7 cellular contexts compared by ENCODE assay signal in genomic region chr9:98806394-98807069, GRCh38. TPM values are rescaled to one million over a fixed set of nuclear protein-coding genes. Genes with fewer than 3 reads are reported as not detected.
DNase-seq lines count a peak whose midpoint lies in the region; ATAC-seq, FAIRE-seq and TF ChIP-seq lines count a peak whose summit lies in the region.

No MANE protein-coding gene starts in this region.

- no peak overlapping the region for H3K56ac ChIP-seq in H1 (replicated peaks; ENCODE audit: insufficient read length, low read depth, low read length)

- no peak overlapping the region for H2BK5ac ChIP-seq in H1 (ENCODE audit: low read depth, low read length)

- H3K27me3 Mint-ChIP-seq in progenitor cell of endocrine pancreas = peaks cover 27% of the 10 kb centered on the region

- H3K14ac ChIP-seq in H1 (ENCODE audit: insufficient read length) = no peak overlapping the region

- 90 to 100% methylated on average over 2 to 9 of the region's 9 CpGs for WGBS in H1 (ENCODE audit: extremely low coverage in 1 of 2, insufficient coverage in 1 of 2, insufficient read length in 1 of 2, insufficient replicate concordance in 2 of 2, low coverage in 1 of 2, low lambda C conversion rate in 2 of 2, missing lambda C conversion rate in 1 of 2), 2 experiments
- 80 to 93% (median 90%) methylated on average over 9 of the region's 9 CpGs for WGBS in spleen, 5 donors

- H2AK5ac ChIP-seq in H1 (ENCODE audit: low read depth, low read length) = no peak overlapping the region

- no peak overlapping the region for H3K18ac ChIP-seq in H1 (ENCODE audit: extremely low read depth, low read length)

- no peak for ATAC-seq in GM18520 (IDR thresholded peaks at IDR 0.05; ENCODE audit: unreplicated experiment)
- ATAC-seq in activated CD4-positive, CD25-positive, alpha-beta regulatory T cell treated with anti-CD3 and anti-CD28 coated beads, Interleukin-2, amount 50 U/mL, for 24 hours = no peak

- intact Hi-C loops in spleen (cut with DNase I; ENCODE audit: low total_unique reads) = no loop called here

- no peak overlapping the region for H2BK120ac ChIP-seq in H1 (replicated peaks; ENCODE audit: low read depth, low read length)

- H4K20me1 ChIP-seq in DOHH2 (ENCODE audit: control insufficient read depth, insufficient read depth, low read depth, low read length) = no peaks in the 10 kb centered on the region
- H4K20me1 ChIP-seq in OCI-LY1 (ENCODE audit: insufficient read depth, low read length) = no peaks in the 10 kb centered on the region
- no peaks in the 10 kb centered on the region for H4K20me1 ChIP-seq in H1 (replicated peaks in 1 of 2; ENCODE audit: control insufficient read depth in 1 of 2, insufficient read depth in 2 of 2, low read length in 2 of 2)

- H3K79me2 ChIP-seq in DOHH2 (ENCODE audit: control insufficient read depth, low read length) = no peaks in the 10 kb centered on the region
- no peaks in the 10 kb centered on the region for H3K79me2 ChIP-seq in OCI-LY1 (ENCODE audit: insufficient read depth, low read length)
- H3K79me2 ChIP-seq in H1 (ENCODE audit: control insufficient read depth in 1 of 2, insufficient read depth in 2 of 2, low read length in 2 of 2) = no peaks in the 10 kb centered on the region

- H3K4me2 ChIP-seq in DOHH2 (ENCODE audit: low read length) (peak overlapping the region; percentile 69), OCI-LY1 (ENCODE audit: low read length) (peak overlapping the region; percentile 67; the same call in 1 of the 2 replicates), H1 (ENCODE audit: insufficient read depth in 1 of 2, low read depth in 2 of 2, low read length in 2 of 2) (peak overlapping the region; percentile 60 to 78; a peak in 2 of 4 replicates)

- no peak overlapping the region for H3K23ac ChIP-seq in H1 (ENCODE audit: insufficient read length)

- CTCF ChIA-PET in H1 (lab: Charles Lee; ENCODE audit: partially characterized antibody) = interaction anchor here (0.8 to 5.6 kb wide), 8 partner anchors 9 to 347 kb away, joined by 3 to 28 read pairs (median 5); partner anchors contain the start of gene ANKS6

- peaks cover 41% of the 10 kb centered on the region for H3K27me3 ChIP-seq in DOHH2 (ENCODE audit: control insufficient read depth, low read length)
- no peaks in the 10 kb centered on the region for H3K27me3 ChIP-seq in OCI-LY1 (ENCODE audit: insufficient read depth, low read length)
- H3K27me3 ChIP-seq in H1 (replicated peaks in 1 of 4; ENCODE audit: control insufficient read depth in 3 of 4, extremely low read depth in 1 of 4, insufficient read depth in 3 of 4, low read length in 3 of 4) = peaks cover 0 to 5% (median 2%) of the 10 kb centered on the region in 4 experiments; a peak in 2 of 7 replicates
- peaks cover 0 to 57% (median 13%) of the 10 kb centered on the region in 7 donors for H3K27me3 ChIP-seq in spleen (replicated peaks in 1 of 7)

- H3K36me3 ChIP-seq in DOHH2 (ENCODE audit: control insufficient read depth, low read length) (no peaks in the 10 kb centered on the region), OCI-LY1 (ENCODE audit: insufficient read depth, low read length) (no peaks in the 10 kb centered on the region), H1 (ENCODE audit: control insufficient read depth in 2 of 4, insufficient read depth in 4 of 4, low read length in 3 of 4) (no peaks in the 10 kb centered on the region), spleen (no peaks in the 10 kb centered on the region)

- TF ChIP-seq EP300 in H1 (IDR thresholded peaks at IDR 0.05; ENCODE audit: borderline replicate concordance in 1 of 2, low read depth in 2 of 2, low read length in 2 of 2) = no peak

- H3K79me1 ChIP-seq in H1 (ENCODE audit: low read depth, low read length) = no peaks in the 10 kb centered on the region

- no peak overlapping the region for H4K5ac ChIP-seq in H1 (ENCODE audit: insufficient read length, low read depth, low read length)

- no peaks in the 10 kb centered on the region for H3K9me3 Mint-ChIP-seq in progenitor cell of endocrine pancreas (ENCODE audit: low read depth)

- TF ChIP-seq CTCF in DOHH2 (IDR thresholded peaks at IDR 0.05; ENCODE audit: low read depth, low read length, poor library complexity, severe bottlenecking) (peak; percentile 31), OCI-LY1 (IDR thresholded peaks at IDR 0.05; ENCODE audit: low read length) (peak; percentile 36; the same call in 1 of the 2 replicates), H1 (IDR thresholded peaks at IDR 0.05; ENCODE audit: control extremely low read depth in 1 of 3, insufficient read depth in 1 of 3, low read depth in 1 of 3, low read length in 3 of 3) (no peak), progenitor cell of endocrine pancreas (IDR thresholded peaks at IDR 0.05; ENCODE audit: unreplicated experiment) (peak; percentile 12), spleen (IDR thresholded peaks at IDR 0.05 in 8 of 11, conservative IDR thresholded peaks at IDR 0.05 in 3 of 11) (no peak)

- no peaks in the 10 kb centered on the region for H3K9me2 ChIP-seq in DOHH2 (replicated peaks; ENCODE audit: control insufficient read depth, low read length)
- H3K9me2 ChIP-seq in OCI-LY1 (ENCODE audit: low read depth, low read length) = no peaks in the 10 kb centered on the region

- H3F3A ChIP-seq in DOHH2 (ENCODE audit: control insufficient read depth, insufficient read depth) (no peaks in the 10 kb centered on the region), OCI-LY1 (ENCODE audit: insufficient read depth, low read length) (no peaks in the 10 kb centered on the region)

- no peak overlapping the region; the same call in 1 of the 2 replicates for H3K9ac ChIP-seq in OCI-LY1 (ENCODE audit: low read length)
- H3K9ac ChIP-seq in H1 (replicated peaks in 1 of 4; ENCODE audit: extremely low read depth in 1 of 4, low read depth in 3 of 4, low read length in 3 of 4) = no peak overlapping the region

- no peak overlapping the region for H4K8ac ChIP-seq in H1 (ENCODE audit: extremely low read depth, insufficient read depth, low read length)

- H2AFZ ChIP-seq in OCI-LY1 (ENCODE audit: low read length) = no peak overlapping the region
- no peak overlapping the region for H2AFZ ChIP-seq in H1 (ENCODE audit: low read length)

- H3K9me3 ChIP-seq in DOHH2 (ENCODE audit: control insufficient read depth, insufficient read depth, low read length) (no peaks in the 10 kb centered on the region), OCI-LY1 (ENCODE audit: low read length) (no peaks in the 10 kb centered on the region), H1 (ENCODE audit: insufficient read depth in 2 of 2, low read depth in 1 of 2, low read length in 1 of 2) (no peaks in the 10 kb centered on the region), spleen (no peaks in the 10 kb centered on the region)

- H3K23me2 ChIP-seq in H1 (ENCODE audit: low read depth, low read length) = peaks cover 7% of the 10 kb centered on the region; the same call in 1 of the 2 replicates

- H3K4me1 ChIP-seq in DOHH2 (ENCODE audit: control insufficient read depth, low read length) = peaks cover 17% of the 10 kb centered on the region
- H3K4me1 ChIP-seq in OCI-LY1 (ENCODE audit: insufficient read depth, low read length, severe bottlenecking) = peaks cover 24% of the 10 kb centered on the region
- peaks cover 7 to 25% (median 14%) of the 10 kb centered on the region in 4 experiments for H3K4me1 ChIP-seq in H1 (replicated peaks in 1 of 4; ENCODE audit: control insufficient read depth in 3 of 4, insufficient read depth in 4 of 4, low read length in 3 of 4)
- H3K4me1 ChIP-seq in spleen = peaks cover 8 to 27% (median 16%) of the 10 kb centered on the region in 6 donors

- DNase-seq in H1 (ENCODE audit: low read depth in 1 of 2, low spot score in 2 of 2) (no peak), progenitor cell of endocrine pancreas (ENCODE audit: low spot score, unreplicated experiment) (no peak), spleen (no peak)

- no peak overlapping the region; the same call in 1 of the 2 replicates for H2BK12ac ChIP-seq in H1 (ENCODE audit: low read depth, low read length)

- POLR2A ChIA-PET in H1 (lab: Charles Lee; ENCODE audit: partially characterized antibody) = interaction anchor here (1.1 to 2.1 kb wide), 3 partner anchors 10 to 15 kb away, joined by 3 to 16 read pairs (median 3); partner anchors contain the start of gene ANKS6

- no peak overlapping the region for H2BK20ac ChIP-seq in H1 (ENCODE audit: low read length)

- TF ChIP-seq POLR2A in H1 (IDR thresholded peaks at IDR 0.05; ENCODE audit: control extremely low read depth in 1 of 2, low read depth in 2 of 2, low read length in 2 of 2) (no peak), spleen (IDR thresholded peaks at IDR 0.05) (no peak)

- H3K27ac Mint-ChIP-seq in progenitor cell of endocrine pancreas = no peak overlapping the region

- no peak overlapping the region for H3K4ac ChIP-seq in H1 (replicated peaks; ENCODE audit: insufficient read length, low read depth, low read length)

- H4K91ac ChIP-seq in H1 (replicated peaks; ENCODE audit: insufficient read length, low read length) = peak overlapping the region; percentile 51

- H3K4me3 ChIP-seq in DOHH2 (ENCODE audit: low read length) (no peak overlapping the region), OCI-LY1 (ENCODE audit: low read depth, low read length, poor library complexity, severe bottlenecking) (no peak overlapping the region), H1 (ENCODE audit: extremely low read depth in 1 of 4, insufficient read depth in 2 of 4, low read depth in 3 of 4, low read length in 4 of 4) (no peak overlapping the region), spleen (peak overlapping the region in 1 of 8 donors; percentile 61)

- H3K27ac ChIP-seq in DOHH2 (ENCODE audit: low read depth, low read length) (no peak overlapping the region), OCI-LY1 (ENCODE audit: low read depth, low read length, poor library complexity, severe bottlenecking) (no peak overlapping the region), H1 (ENCODE audit: low read depth, low read length) (no peak overlapping the region), spleen (no peak overlapping the region)

- H3K4me3 Mint-ChIP-seq in progenitor cell of endocrine pancreas (ENCODE audit: low read depth) = peak overlapping the region; percentile 78

- no peak for TF ChIP-seq RAD21 in H1 (IDR thresholded peaks at IDR 0.05 in 1 of 2, conservative IDR thresholded peaks at IDR 0.05 in 1 of 2; ENCODE audit: low read depth in 2 of 2, low read length in 2 of 2)

- peaks cover 41% of the 10 kb centered on the region for H3K4me1 Mint-ChIP-seq in progenitor cell of endocrine pancreas (ENCODE audit: low read depth)

- H3K36me3 Mint-ChIP-seq in progenitor cell of endocrine pancreas (ENCODE audit: insufficient read depth) = no peaks in the 10 kb centered on the region

- no peak for FAIRE-seq in H1 (lab: Jason Lieb, UNC)

- no peak overlapping the region for H2BK15ac ChIP-seq in H1 (ENCODE audit: low read length)

RNA-seq across cellular contexts. Expression of gene GALNT12, which starts 0.9 kb away (rescaled TPM):
- total RNA-seq in H1 (2021; fragmentation: NEBNext Ultra II Directional; extraction: Animal tissue kit (Norgen Biotek cat#: 25700)) = 17.5 and 19.6 TPM in 2 replicates
- polyA plus RNA-seq in H1 (2011; rRNA removed) (16.2 and 21.2 TPM in 2 replicates), spleen (1 to 10 TPM; 2.1 to 2.6 (median 2.3) TPM)
- polyA plus RNA-seq in H1 (2011; cell fraction: cytosol; rRNA removed) = 22.4 TPM
- polyA plus RNA-seq in H1 (2011; cell fraction: nucleus; rRNA removed) = 25.6 TPM
- polyA plus RNA-seq in H1 (2012, experiment 1 of 2) = 18.9 to 21.9 TPM (median 20.5 TPM) in 4 replicates
- 4.9 TPM for polyA plus RNA-seq in H1 (2012, experiment 2 of 2)
- polyA plus RNA-seq in H1 (2013, experiment 1 of 2) = 19.4 TPM
- polyA plus RNA-seq in H1 (2013, experiment 2 of 2) = 20.2 TPM
- polyA minus RNA-seq in H1 (2011; rRNA and poly(A)+ RNA removed) = 14.6 and 21.0 TPM in 2 replicates
- polyA minus RNA-seq in H1 (2011; cell fraction: cytosol; rRNA and poly(A)+ RNA removed) = 12.3 TPM
- 10.6 TPM for polyA minus RNA-seq in H1 (2011; cell fraction: nucleus; rRNA and poly(A)+ RNA removed)
- total RNA-seq in progenitor cell of endocrine pancreas (12.9 and 15.9 TPM in 2 replicates), spleen (1 to 10 TPM; 1.2 to 3.2 (median 2.6) TPM)

RNA-seq across cellular contexts. Expression of gene ANKS6, which starts 10.2 kb away (rescaled TPM):
- 56.3 and 61.2 TPM in 2 replicates for total RNA-seq in H1 (2021; fragmentation: NEBNext Ultra II Directional; extraction: Animal tissue kit (Norgen Biotek cat#: 25700))
- polyA plus RNA-seq in H1 (2011; rRNA removed) (34.1 and 50.9 TPM in 2 replicates), spleen (1 to 10 TPM; 4.9 to 8.2 (median 7.7) TPM)
- 47.0 TPM for polyA plus RNA-seq in H1 (2011; cell fraction: cytosol; rRNA removed)
- 79.5 TPM for polyA plus RNA-seq in H1 (2011; cell fraction: nucleus; rRNA removed)
- 44.2 to 49.3 TPM (median 45.6 TPM) in 4 replicates for polyA plus RNA-seq in H1 (2012, experiment 1 of 2)
- 50.8 TPM for polyA plus RNA-seq in H1 (2012, experiment 2 of 2)
- 48.4 TPM for polyA plus RNA-seq in H1 (2013, experiment 1 of 2)
- polyA plus RNA-seq in H1 (2013, experiment 2 of 2) = 49.8 TPM
- polyA minus RNA-seq in H1 (2011; rRNA and poly(A)+ RNA removed) = 36.8 and 37.5 TPM in 2 replicates
- 30.2 TPM for polyA minus RNA-seq in H1 (2011; cell fraction: cytosol; rRNA and poly(A)+ RNA removed)
- polyA minus RNA-seq in H1 (2011; cell fraction: nucleus; rRNA and poly(A)+ RNA removed) = 44.6 TPM
- total RNA-seq in progenitor cell of endocrine pancreas (39.7 TPM in 2 replicates), spleen (1 to 10 TPM; 5.2 to 9.4 (median 7.0) TPM)

Comparison
In these comparisons a context has a peak if more than half of its experiments do, and no peak if none do; other contexts are left out.
1. CTCF ChIP-seq: peak in DOHH2 (single experiment), OCI-LY1 (single experiment) and progenitor cell of endocrine pancreas (single experiment); none in H1 (0 of 3) and spleen (0 of 11).
2. Peak in every context shown above with its lines, with median percentiles within 50 percentile points of each other: H3K4me2 ChIP-seq.